Comparison of ENCODE assay signal across 15 cellular contexts in the genomic region with DNA sequence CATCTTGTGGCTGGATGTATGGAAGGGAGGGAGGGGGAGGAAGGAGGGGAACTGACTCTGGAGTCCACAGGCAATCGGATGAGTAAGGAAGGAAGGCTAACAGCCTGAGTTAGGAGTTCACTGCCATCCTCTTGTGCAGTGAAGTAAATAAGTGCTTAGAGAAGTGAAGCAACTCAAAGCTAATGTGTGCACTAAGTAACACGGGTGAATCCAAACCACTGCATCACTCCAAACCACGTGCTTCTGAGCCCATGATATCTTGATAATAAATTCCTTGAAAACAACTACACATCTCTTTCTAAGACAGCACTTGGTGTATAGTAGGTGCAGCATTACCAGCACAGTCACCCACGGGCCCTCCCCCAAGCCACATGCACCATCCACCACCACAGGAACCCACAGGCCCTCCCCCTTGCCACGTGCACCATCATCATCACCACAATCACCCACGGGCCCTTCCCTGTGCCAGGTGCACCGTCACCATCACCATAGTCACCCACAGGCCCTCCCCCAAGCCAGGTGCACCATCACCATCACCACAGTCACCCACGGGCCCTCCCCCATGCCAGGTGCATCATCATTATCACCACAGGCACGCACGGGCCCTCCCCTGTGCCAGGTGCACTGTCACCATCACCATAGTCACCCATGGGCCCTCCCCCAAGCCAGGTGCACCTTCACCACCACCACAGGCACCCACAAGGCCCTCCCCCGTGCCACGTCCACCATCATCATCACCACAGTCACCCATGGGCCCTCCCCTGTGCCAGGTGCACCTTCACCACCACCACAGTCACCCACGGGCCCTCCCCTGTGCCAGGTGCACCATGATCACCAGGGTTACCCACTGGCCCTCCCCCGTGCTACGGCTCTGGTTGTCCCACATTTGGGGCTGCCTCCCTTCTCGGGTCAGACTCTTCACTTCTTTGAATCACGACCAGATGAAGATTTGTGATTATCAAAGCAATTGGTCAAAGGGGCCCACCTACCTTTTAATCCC.
"Had no signal": no experiment of that assay in that cellular context is flagged by ENCODE, and none has a peak within 500 bp of the region (broad histone marks: within the 10 kb centered on the region; RNA-seq: fewer than 3 reads in every experiment).

No MANE protein-coding gene starts in this region.

- H3K4me3 Mint-ChIP-seq: activated naive CD4-positive, alpha-beta T cell treated with anti-CD3 and anti-CD28 coated beads for 36 hours; natural killer cell had no signal

- H3K27ac Mint-ChIP-seq: activated naive CD4-positive, alpha-beta T cell treated with anti-CD3 and anti-CD28 coated beads for 36 hours; natural killer cell had no signal

- DNase-seq: activated CD4-positive, alpha-beta T cell treated with anti-CD3 and anti-CD28 coated beads for 1 hour; activated naive CD4-positive, alpha-beta T cell treated with anti-CD3 and anti-CD28 coated beads for 36 hours; brain microvascular endothelial cell; cerebellar nuclear complex; cortex of kidney; erythroblast; foreskin melanocyte; glutamatergic neuron; hypothalamus; islet precursor cell; natural killer cell; stimulated activated CD4-positive, alpha-beta T cell treated with anti-CD3 and anti-CD28 coated beads, Interleukin-2, amount 100 ng/mL, for 24 hours; stomach; trophoblast cell had no signal

- ATAC-seq: left lobe of liver had no signal

- H3K9me3 Mint-ChIP-seq: activated naive CD4-positive, alpha-beta T cell treated with anti-CD3 and anti-CD28 coated beads for 36 hours; natural killer cell had no signal

- H3K36me3 Mint-ChIP-seq: natural killer cell had no signal
